In the genomic region with DNA sequence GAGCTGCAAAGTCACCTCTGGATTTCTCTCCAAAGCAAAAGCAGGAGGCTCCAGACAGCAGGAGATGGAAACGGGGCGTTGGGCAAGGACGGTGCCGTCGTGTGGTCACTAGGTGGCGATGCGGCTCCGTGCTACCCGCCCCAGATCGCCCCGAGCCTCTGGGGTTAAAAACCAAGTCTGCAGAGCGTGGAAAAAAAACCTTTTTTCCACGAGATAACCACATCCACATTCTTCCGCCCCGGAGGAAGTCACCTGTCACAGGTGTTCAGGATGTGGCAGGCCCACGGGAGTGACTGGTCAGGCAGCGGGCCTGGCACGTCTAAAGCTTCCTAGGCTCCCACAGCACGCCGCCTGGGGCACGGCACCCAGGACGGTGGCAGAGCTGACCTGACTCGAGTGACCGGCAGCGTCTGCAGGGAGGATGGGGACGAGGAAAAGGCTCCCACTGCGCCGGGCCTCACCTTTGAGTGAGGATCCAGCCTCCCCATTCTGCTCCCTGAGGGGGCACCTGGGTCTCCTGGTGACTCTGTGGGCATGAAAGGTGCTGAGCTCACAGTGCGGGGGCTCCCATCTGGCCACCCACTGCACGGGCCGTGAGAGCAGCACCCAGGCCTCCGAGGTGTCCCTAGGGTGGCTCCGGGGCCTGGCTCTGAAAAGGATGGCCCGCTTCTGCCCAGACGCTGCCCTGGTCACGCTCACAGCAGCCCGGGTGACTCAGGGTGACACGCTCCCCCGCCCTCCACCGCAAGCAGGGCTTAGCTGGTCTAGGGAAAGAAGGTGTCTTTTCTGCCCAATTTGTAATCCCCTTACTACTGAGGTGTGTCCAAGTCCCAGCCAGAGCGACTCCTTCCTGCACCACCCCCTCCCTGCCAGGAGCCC, we compare ENCODE assay signal across 8 cellular contexts. TPM values are rescaled to one million over a fixed set of nuclear protein-coding genes. Genes with fewer than 3 reads are reported as not detected.
A peak's percentile ranks its signal among the peaks of the same experiment; 100 is the strongest.
DNase-seq lines count a peak whose midpoint lies in the region; ATAC-seq and TF ChIP-seq lines count a peak whose summit lies in the region.

No MANE protein-coding gene starts in this region.

- no peaks in the 10 kb centered on the region for H3K9me2 ChIP-seq in GM23338 (ENCODE audit: insufficient read depth)

- H3K36me3 ChIP-seq in GM23338 (ENCODE audit: insufficient read depth): no peaks in the 10 kb centered on the region
- no peaks in the 10 kb centered on the region for H3K36me3 ChIP-seq in prostate gland
- H3K36me3 ChIP-seq in uterus: no peaks in the 10 kb centered on the region

- peaks cover 20% of the 10 kb centered on the region for H3K36me3 Mint-ChIP-seq in GM23338 (ENCODE audit: low read depth)

- H3K27ac Mint-ChIP-seq in GM23338: no peak overlapping the region

- H3K9me3 ChIP-seq in prostate gland (no peaks in the 10 kb centered on the region), uterus (no peaks in the 10 kb centered on the region)

- no peaks in the 10 kb centered on the region for H3K27me3 ChIP-seq in GM23338 (ENCODE audit: insufficient read depth)
- H3K27me3 ChIP-seq in prostate gland (replicated peaks; ENCODE audit: insufficient read depth): no peaks in the 10 kb centered on the region
- H3K27me3 ChIP-seq in uterus: no peaks in the 10 kb centered on the region

- H3K9me3 Mint-ChIP-seq in GM23338: no peaks in the 10 kb centered on the region

- H3K4me1 ChIP-seq in GM23338 (ENCODE audit: insufficient read depth) (peaks cover 8% of the 10 kb centered on the region; the same call in 1 of the 2 replicates), prostate gland (replicated peaks) (peaks cover 11% of the 10 kb centered on the region), uterus (peaks cover 0 to 12% of the 10 kb centered on the region in 2 donors)

- peaks cover 14% of the 10 kb centered on the region for H3K4me1 Mint-ChIP-seq in GM23338

- DNase-seq in DMS153 (lab: John Stamatoyannopoulos, UW) (peak; percentile 85), GM23338 (ENCODE audit: low spot score) (peak; percentile 94), NB4 (ENCODE audit: low read depth) (peak; percentile 87), T follicular helper cell (ENCODE audit: low read depth) (peak; percentile 72), cardiac septum (ENCODE audit: low spot score) (peak; percentile 86), prostate gland (ENCODE audit: low spot score) (peak; percentile 68), uterus (peak; percentile 70 to 81)
- DNase-seq in activated naive CD8-positive, alpha-beta T cell treated with anti-CD3 and anti-CD28 coated beads, Interleukin-2, amount 50 U/mL, for 16 hours (ENCODE audit: low read depth, low spot score): peak; percentile 47

- TF ChIP-seq CTCF in GM23338 (conservative IDR thresholded peaks at IDR 0.05; ENCODE audit: low read depth in 2 of 2) (peak; percentile 87 to 95), NB4 (IDR thresholded peaks at IDR 0.05; ENCODE audit: low read depth, low read length) (peak; percentile 98), prostate gland (IDR thresholded peaks at IDR 0.05) (peak; percentile 84 to 95 (median 90)), uterus (IDR thresholded peaks at IDR 0.05) (peak; percentile 94 to 96 (median 94))

- H3K27ac ChIP-seq in GM23338 (ENCODE audit: low read depth): no peak overlapping the region
- H3K27ac ChIP-seq in prostate gland: peak overlapping the region; percentile 76 to 85
- H3K27ac ChIP-seq in uterus: peak overlapping the region; percentile 24 to 34

- ATAC-seq in GM23338: peak; percentile 75

- peaks cover 7% of the 10 kb centered on the region for H3K27me3 Mint-ChIP-seq in GM23338 (ENCODE audit: insufficient read depth, low read depth, poor library complexity)

- TF ChIP-seq POLR2A in NB4 (IDR thresholded peaks at IDR 0.05; ENCODE audit: extremely low read depth, insufficient read length) (no peak), prostate gland (IDR thresholded peaks at IDR 0.05) (no peak), uterus (IDR thresholded peaks at IDR 0.05) (no peak)

- no peak overlapping the region for H3K4me3 Mint-ChIP-seq in GM23338

- no peak overlapping the region for H3K4me2 ChIP-seq in GM23338

- intact Hi-C loops in cardiac septum (cut with DNase I): loop anchor here (1.0 to 2.0 kb wide), 3 partner anchors 64 to 210 kb away; no protein-coding TSS in a partner anchor
- intact Hi-C loops in prostate gland (cut with DNase I): loop anchor here (2.0 to 10.0 kb wide), 4 partner anchors 64 to 210 kb away; no protein-coding TSS in a partner anchor
- intact Hi-C loops in uterus (cut with DNase I; ENCODE audit: low total_unique reads): loop anchor here (10.0 kb wide), 2 partner anchors 180 to 210 kb away; no protein-coding TSS in a partner anchor

- no peak overlapping the region for H2AFZ ChIP-seq in GM23338

- H4K20me1 ChIP-seq in GM23338 (replicated peaks; ENCODE audit: insufficient read depth): no peaks in the 10 kb centered on the region; the same call in 1 of the 2 replicates

- no peaks in the 10 kb centered on the region for H3F3A ChIP-seq in GM23338 (replicated peaks; ENCODE audit: low read depth)

- H3K4me3 ChIP-seq in GM23338 (no peak overlapping the region), NB4 (ENCODE audit: low read depth, low read length) (no peak overlapping the region), prostate gland (no peak overlapping the region), uterus (no peak overlapping the region)

- H3K79me2 ChIP-seq in GM23338 (replicated peaks; ENCODE audit: insufficient read depth): peaks cover 14% of the 10 kb centered on the region; the same call in 1 of the 2 replicates

- WGBS in prostate gland: 25% methylated on average over 41 of the region's 41 CpGs

TF ChIP-seq in GM23338, 12 proteins besides CTCF, POLR2A, EP300 and RAD21 (continues in another document):
- TF ChIP-seq ZNF331 (CRISPR knock-in tag; IDR thresholded peaks at IDR 0.05; ENCODE audit: low read depth) (no peak), NANOG (IDR thresholded peaks at IDR 0.05; ENCODE audit: borderline replicate concordance) (no peak), CREB1 (CRISPR knock-in tag; IDR thresholded peaks at IDR 0.05; ENCODE audit: low read depth) (no peak)
- TF ChIP-seq, protein P1, sequence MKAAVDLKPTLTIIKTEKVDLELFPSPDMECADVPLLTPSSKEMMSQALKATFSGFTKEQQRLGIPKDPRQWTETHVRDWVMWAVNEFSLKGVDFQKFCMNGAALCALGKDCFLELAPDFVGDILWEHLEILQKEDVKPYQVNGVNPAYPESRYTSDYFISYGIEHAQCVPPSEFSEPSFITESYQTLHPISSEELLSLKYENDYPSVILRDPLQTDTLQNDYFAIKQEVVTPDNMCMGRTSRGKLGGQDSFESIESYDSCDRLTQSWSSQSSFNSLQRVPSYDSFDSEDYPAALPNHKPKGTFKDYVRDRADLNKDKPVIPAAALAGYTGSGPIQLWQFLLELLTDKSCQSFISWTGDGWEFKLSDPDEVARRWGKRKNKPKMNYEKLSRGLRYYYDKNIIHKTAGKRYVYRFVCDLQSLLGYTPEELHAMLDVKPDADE (IDR thresholded peaks at IDR 0.05): no peak

RNA-seq across cellular contexts. Expression of a gene that starts 18.7 kb away (rescaled TPM):
- 18.1 and 21.8 TPM in 2 replicates for total RNA-seq in GM23338 (2014; rRNA removed; shearing (Covaris generic))
- 10.5 and 11.6 TPM in 2 replicates for polyA plus RNA-seq in GM23338 (2016; fragmentation: Nextera tagmentation; extraction: Ambion mirVana)
- total RNA-seq in cardiac septum: 5.0 TPM
- total RNA-seq in prostate gland: 10 to 100 TPM; 13.3 to 19.2 TPM
- 10 to 100 TPM in 1 of 4 donors, 1 to 10 TPM in 3; 2.8 to 15.0 (median 4.6) TPM for total RNA-seq in uterus

RNA-seq across cellular contexts. Expression of a gene that starts 35.5 kb away (rescaled TPM):
- total RNA-seq in GM23338 (2014; rRNA removed; shearing (Covaris generic)): 6,061 and 6,196 TPM in 2 replicates
- 11,484 and 12,398 TPM in 2 replicates for polyA plus RNA-seq in GM23338 (2016; fragmentation: Nextera tagmentation; extraction: Ambion mirVana)
- total RNA-seq in cardiac septum (926 TPM), prostate gland (1,000 to 10,000 TPM; 2,747 to 3,482 TPM), uterus (1,000 to 10,000 TPM; 2,117 to 6,387 (median 2,745) TPM)
